In the genomic region with DNA sequence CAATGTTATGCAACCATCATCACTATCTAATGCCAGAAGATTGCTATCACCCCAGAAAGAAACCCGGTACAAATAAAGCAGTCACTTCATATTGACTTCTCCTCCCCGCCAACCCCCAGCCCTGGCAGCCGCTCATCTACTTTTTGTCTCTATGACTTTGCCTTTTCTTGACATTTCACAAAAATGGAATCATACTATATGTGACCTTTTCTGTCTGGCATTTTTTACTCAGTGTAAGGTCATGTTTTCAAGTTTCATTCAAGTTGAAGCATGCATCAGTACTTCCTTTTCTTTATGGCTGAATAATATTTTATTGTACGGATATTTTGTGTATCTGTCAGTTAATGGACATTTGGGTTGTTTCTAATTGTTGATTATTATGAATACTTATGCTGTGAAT, we compare ENCODE assay signal across 14 cellular contexts. TPM values are rescaled to one million over a fixed set of nuclear protein-coding genes. Genes with fewer than 3 reads are reported as not detected.
DNase-seq lines count a peak whose midpoint lies in the region; ATAC-seq lines count a peak whose summit lies in the region.
"Had no signal": no experiment of that assay in that cellular context is flagged by ENCODE, and none has a peak within 500 bp of the region (broad histone marks: within the 10 kb centered on the region; RNA-seq: fewer than 3 reads in every experiment).

No MANE protein-coding gene starts in this region.

- intact Hi-C loops in activated CD4-positive, alpha-beta T cell treated with anti-CD3 and anti-CD28 coated beads for 36 hours (cut with DNase I, micrococcal nuclease): no loop called here

- CTCF ChIA-PET in activated CD4-positive, alpha-beta T cell treated with anti-CD3 and anti-CD28 coated beads for 36 hours (lab: Charles Lee): no interaction called here

- no peak overlapping the region for H3K4me3 Mint-ChIP-seq in activated CD4-positive, alpha-beta T cell treated with anti-CD3 and anti-CD28 coated beads for 36 hours
- no peak overlapping the region for H3K4me3 Mint-ChIP-seq in activated naive CD8-positive, alpha-beta T cell treated with anti-CD3 and anti-CD28 coated beads, Interleukin-2, amount 50 U/mL, for 24 hours
- H3K4me3 Mint-ChIP-seq in activated naive CD8-positive, alpha-beta T cell treated with anti-CD3 and anti-CD28 coated beads for 36 hours: no peak overlapping the region
- H3K4me3 Mint-ChIP-seq in central memory CD8-positive, alpha-beta T cell: no peak overlapping the region
- H3K4me3 Mint-ChIP-seq: CD14-positive monocyte; CD4-positive, alpha-beta memory T cell; GM23338 had no signal

- peaks cover 16% of the 10 kb centered on the region for H3K4me1 Mint-ChIP-seq in activated CD4-positive, alpha-beta T cell treated with anti-CD3 and anti-CD28 coated beads for 36 hours
- H3K4me1 Mint-ChIP-seq in activated naive CD8-positive, alpha-beta T cell treated with anti-CD3 and anti-CD28 coated beads, Interleukin-2, amount 50 U/mL, for 24 hours: peaks cover 13% of the 10 kb centered on the region
- peaks cover 7% of the 10 kb centered on the region for H3K4me1 Mint-ChIP-seq in activated naive CD8-positive, alpha-beta T cell treated with anti-CD3 and anti-CD28 coated beads for 36 hours
- peaks cover 5% of the 10 kb centered on the region for H3K4me1 Mint-ChIP-seq in central memory CD8-positive, alpha-beta T cell
- H3K4me1 Mint-ChIP-seq: CD14-positive monocyte, GM23338 had no signal

- peak; percentile 44 for ATAC-seq in activated CD4-positive, alpha-beta T cell treated with anti-CD3 and anti-CD28 coated beads for 36 hours
- peak; percentile 43 for ATAC-seq in activated naive CD8-positive, alpha-beta T cell treated with anti-CD3 and anti-CD28 coated beads, Interleukin-2, amount 50 U/mL, for 24 hours
- ATAC-seq in central memory CD8-positive, alpha-beta T cell (replicated peaks; ENCODE audit: extremely low read depth, poor library complexity, severe bottlenecking): no peak
- ATAC-seq: GM23338 had no signal

- H3K27ac Mint-ChIP-seq in activated CD4-positive, alpha-beta T cell treated with anti-CD3 and anti-CD28 coated beads for 36 hours: no peak overlapping the region
- H3K27ac Mint-ChIP-seq in activated naive CD8-positive, alpha-beta T cell treated with anti-CD3 and anti-CD28 coated beads, Interleukin-2, amount 50 U/mL, for 24 hours: no peak overlapping the region
- H3K27ac Mint-ChIP-seq in activated naive CD8-positive, alpha-beta T cell treated with anti-CD3 and anti-CD28 coated beads for 36 hours: no peak overlapping the region
- peak overlapping the region; percentile 2 for H3K27ac Mint-ChIP-seq in central memory CD8-positive, alpha-beta T cell (ENCODE audit: low read depth)
- H3K27ac Mint-ChIP-seq: GM23338 had no signal

- POLR2A ChIA-PET in activated CD4-positive, alpha-beta T cell treated with anti-CD3 and anti-CD28 coated beads for 36 hours (lab: Charles Lee): no interaction called here

- H3K27me3 Mint-ChIP-seq in activated CD4-positive, alpha-beta T cell treated with anti-CD3 and anti-CD28 coated beads for 36 hours: no peaks in the 10 kb centered on the region
- no peaks in the 10 kb centered on the region for H3K27me3 Mint-ChIP-seq in activated naive CD8-positive, alpha-beta T cell treated with anti-CD3 and anti-CD28 coated beads, Interleukin-2, amount 50 U/mL, for 24 hours
- H3K27me3 Mint-ChIP-seq in activated naive CD8-positive, alpha-beta T cell treated with anti-CD3 and anti-CD28 coated beads for 36 hours: no peaks in the 10 kb centered on the region
- H3K27me3 Mint-ChIP-seq in central memory CD8-positive, alpha-beta T cell: no peaks in the 10 kb centered on the region
- H3K27me3 Mint-ChIP-seq: CD4-positive, alpha-beta memory T cell had no signal

- H3K9me3 Mint-ChIP-seq in activated CD4-positive, alpha-beta T cell treated with anti-CD3 and anti-CD28 coated beads for 36 hours (ENCODE audit: low read depth): no peaks in the 10 kb centered on the region
- H3K9me3 Mint-ChIP-seq in activated naive CD8-positive, alpha-beta T cell treated with anti-CD3 and anti-CD28 coated beads, Interleukin-2, amount 50 U/mL, for 24 hours: no peaks in the 10 kb centered on the region
- H3K9me3 Mint-ChIP-seq in activated naive CD8-positive, alpha-beta T cell treated with anti-CD3 and anti-CD28 coated beads for 36 hours: no peaks in the 10 kb centered on the region
- no peaks in the 10 kb centered on the region for H3K9me3 Mint-ChIP-seq in central memory CD8-positive, alpha-beta T cell
- H3K9me3 Mint-ChIP-seq: CD4-positive, alpha-beta memory T cell; GM23338 had no signal

- DNase-seq in activated CD4-positive, alpha-beta T cell treated with anti-CD3 and anti-CD28 coated beads for 36 hours: peak; percentile 13
- no peak for DNase-seq in activated CD4-positive, alpha-beta T cell treated with anti-CD3 and anti-CD28 coated beads, Interleukin-2, amount 50 U/mL, for 1 hour
- DNase-seq in activated naive CD8-positive, alpha-beta T cell treated with anti-CD3 and anti-CD28 coated beads, Interleukin-2, amount 50 U/mL, for 24 hours: no peak
- no peak for DNase-seq in activated naive CD8-positive, alpha-beta T cell treated with anti-CD3 and anti-CD28 coated beads for 36 hours
- no peak for DNase-seq in central memory CD8-positive, alpha-beta T cell (ENCODE audit: low spot score in 2 of 2)
- DNase-seq in amniotic stem cell (lab: John Stamatoyannopoulos, UW) (no peak), GM19240 (ENCODE audit: insufficient read length, low spot score) (no peak)
- DNase-seq: CD4-positive, alpha-beta memory T cell; DMS153; DMS79; GDM1; HCEC 1CT had no signal

- H3K36me3 Mint-ChIP-seq in activated CD4-positive, alpha-beta T cell treated with anti-CD3 and anti-CD28 coated beads for 36 hours (ENCODE audit: low read depth): peaks cover 44% of the 10 kb centered on the region
- H3K36me3 Mint-ChIP-seq in activated naive CD8-positive, alpha-beta T cell treated with anti-CD3 and anti-CD28 coated beads, Interleukin-2, amount 50 U/mL, for 24 hours (ENCODE audit: low read depth): peaks cover 50% of the 10 kb centered on the region
- H3K36me3 Mint-ChIP-seq in activated naive CD8-positive, alpha-beta T cell treated with anti-CD3 and anti-CD28 coated beads for 36 hours: peaks cover 19% of the 10 kb centered on the region
- H3K36me3 Mint-ChIP-seq in central memory CD8-positive, alpha-beta T cell (ENCODE audit: insufficient read depth): peaks cover 78% of the 10 kb centered on the region

RNA-seq across cellular contexts. Expression of a gene that starts 28.1 kb away (rescaled TPM):
- total RNA-seq in activated CD4-positive, alpha-beta T cell treated with anti-CD3 and anti-CD28 coated beads for 36 hours: 10 to 100 TPM; 18.4 to 18.6 TPM
- total RNA-seq in activated naive CD8-positive, alpha-beta T cell treated with anti-CD3 and anti-CD28 coated beads for 36 hours: 10 to 100 TPM; 13.2 to 14.7 TPM
